Comparison of ENCODE assay signal across 8 cellular contexts in the genomic region with DNA sequence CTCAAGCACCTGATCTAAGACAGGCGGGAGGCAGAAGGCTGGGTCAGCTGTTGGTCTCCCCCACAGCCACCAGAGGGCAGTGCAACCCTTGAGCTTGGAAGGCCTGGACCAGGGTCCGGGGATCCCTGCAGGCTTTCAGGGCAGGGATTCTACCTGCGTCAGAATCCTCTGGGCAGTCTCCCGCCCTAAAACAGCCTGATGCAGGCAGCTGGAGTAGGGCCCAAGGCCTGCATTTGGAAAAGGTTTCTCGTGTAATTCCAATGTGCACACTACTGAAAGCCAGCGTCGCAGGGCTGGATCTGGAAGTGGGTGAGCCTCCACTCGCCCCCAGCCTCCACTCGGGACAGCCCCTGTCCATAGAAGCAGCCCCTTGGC. TPM values are rescaled to one million over a fixed set of nuclear protein-coding genes. Genes with fewer than 3 reads are reported as not detected.
DNase-seq lines count a peak whose midpoint lies in the region; ATAC-seq and TF ChIP-seq lines count a peak whose summit lies in the region.

No MANE protein-coding gene starts in this region.

- H3K4me1 Mint-ChIP-seq in activated T-helper 1 cell treated with anti-CD3 and anti-CD28 coated beads, Interleukin-12 subunit alpha, Interleukin-12 subunit beta, Interleukin-2, Interleukin-4 antibody, amounts not matched to agents 30 ng/mL and 10 ng/mL and 1 ng/mL, durations not matched to agents 14 hours and 24 hours and 36 hours (ENCODE audit: low read depth) = no peaks in the 10 kb centered on the region

- peak; percentile 94 for DNase-seq in GM10266 (ENCODE audit: extremely low spot score)
- DNase-seq in HT1080 (ENCODE audit: low read depth) = peak; percentile 65
- peak; percentile 42 to 80 (median 77) for DNase-seq in Peyer's patch
- peak; percentile 38 for DNase-seq in activated T-helper 1 cell treated with anti-CD3 and anti-CD28 coated beads, Interleukin-12 subunit alpha, Interleukin-12 subunit beta, Interleukin-2, Interleukin-4 antibody, amounts not matched to agents 30 ng/mL and 10 ng/mL and 1 ng/mL, durations not matched to agents 14 hours and 24 hours and 36 hours (ENCODE audit: low spot score)
- peak; percentile 69 for DNase-seq in fibroblast of villous mesenchyme (ENCODE audit: low read depth)
- DNase-seq in omental fat pad (ENCODE audit: low spot score) = peak; percentile 34
- DNase-seq in tibial nerve (ENCODE audit: low spot score in 2 of 2) = peak in 1 of 2 donors; percentile 39

- TF ChIP-seq CTCF in GM10266 (IDR thresholded peaks at IDR 0.05; ENCODE audit: control insufficient read depth, insufficient read depth, low read depth, missing control alignments) (peak; percentile 89), Peyer's patch (IDR thresholded peaks at IDR 0.05) (peak; percentile 15 to 86 (median 73)), fibroblast of villous mesenchyme (IDR thresholded peaks at IDR 0.05; ENCODE audit: insufficient read depth, low read depth, low read length) (peak; percentile 81), omental fat pad (IDR thresholded peaks at IDR 0.05) (no peak), tibial nerve (IDR thresholded peaks at IDR 0.05) (peak; percentile 56 to 84 (median 75))

- H3K36me3 ChIP-seq in Peyer's patch (peaks cover 0 to 26% (median 0%) of the 10 kb centered on the region in 3 donors), tibial nerve (peaks cover 0 to 11% (median 0%) of the 10 kb centered on the region in 3 donors)

- no peaks in the 10 kb centered on the region for H3K4me1 ChIP-seq in Peyer's patch
- H3K4me1 ChIP-seq in tibial nerve = peaks cover 0 to 4% (median 1%) of the 10 kb centered on the region in 4 donors

- no peak for TF ChIP-seq POLR2A in Peyer's patch (IDR thresholded peaks at IDR 0.05)
- TF ChIP-seq POLR2A in tibial nerve (IDR thresholded peaks at IDR 0.05) = no peak

- H3K4me3 ChIP-seq in Peyer's patch = no peak overlapping the region
- H3K4me3 ChIP-seq in fibroblast of villous mesenchyme (ENCODE audit: low read depth, low read length) = no peak overlapping the region
- H3K4me3 ChIP-seq in tibial nerve = no peak overlapping the region

- H3K27me3 ChIP-seq in Peyer's patch (no peaks in the 10 kb centered on the region), tibial nerve (no peaks in the 10 kb centered on the region)

- H3K27ac ChIP-seq in Peyer's patch (no peak overlapping the region), tibial nerve (no peak overlapping the region)

- intact Hi-C loops in activated T-helper 1 cell treated with anti-CD3 and anti-CD28 coated beads, Interleukin-12 subunit alpha, Interleukin-12 subunit beta, Interleukin-2, Interleukin-4 antibody, amounts not matched to agents 30 ng/mL and 10 ng/mL and 1 ng/mL, durations not matched to agents 14 hours and 24 hours and 36 hours (cut with micrococcal nuclease) = loop anchor here (1.0 to 2.0 kb wide), 3 partner anchors 24 to 335 kb away; a partner anchor contains a TSS

- WGBS in tibial nerve, 2 donors = 51 to 57% methylated on average over 8 to 9 of the region's 9 CpGs

- no peaks in the 10 kb centered on the region for H3K9me3 ChIP-seq in Peyer's patch
- H3K9me3 ChIP-seq in tibial nerve = no peaks in the 10 kb centered on the region

- no peak overlapping the region for H3K4me3 Mint-ChIP-seq in activated T-helper 1 cell treated with anti-CD3 and anti-CD28 coated beads, Interleukin-12 subunit alpha, Interleukin-12 subunit beta, Interleukin-2, Interleukin-4 antibody, amounts not matched to agents 30 ng/mL and 10 ng/mL and 1 ng/mL, durations not matched to agents 14 hours and 24 hours and 36 hours

- no peak for TF ChIP-seq EP300 in tibial nerve (IDR thresholded peaks at IDR 0.05)

- H3K27me3 Mint-ChIP-seq in activated T-helper 1 cell treated with anti-CD3 and anti-CD28 coated beads, Interleukin-12 subunit alpha, Interleukin-12 subunit beta, Interleukin-2, Interleukin-4 antibody, amounts not matched to agents 30 ng/mL and 10 ng/mL and 1 ng/mL, durations not matched to agents 14 hours and 24 hours and 36 hours (ENCODE audit: insufficient read depth) = no peaks in the 10 kb centered on the region

- ATAC-seq in omental fat pad (ENCODE audit: low FRiP score) = peak; percentile 59
- ATAC-seq in HG03175 (IDR thresholded peaks at IDR 0.05; ENCODE audit: unreplicated experiment) = no peak

- no peak overlapping the region for H3K27ac Mint-ChIP-seq in activated T-helper 1 cell treated with anti-CD3 and anti-CD28 coated beads, Interleukin-12 subunit alpha, Interleukin-12 subunit beta, Interleukin-2, Interleukin-4 antibody, amounts not matched to agents 30 ng/mL and 10 ng/mL and 1 ng/mL, durations not matched to agents 14 hours and 24 hours and 36 hours

- no peaks in the 10 kb centered on the region for H3K36me3 Mint-ChIP-seq in activated T-helper 1 cell treated with anti-CD3 and anti-CD28 coated beads, Interleukin-12 subunit alpha, Interleukin-12 subunit beta, Interleukin-2, Interleukin-4 antibody, amounts not matched to agents 30 ng/mL and 10 ng/mL and 1 ng/mL, durations not matched to agents 14 hours and 24 hours and 36 hours (ENCODE audit: low read depth)

- no peaks in the 10 kb centered on the region for H3K9me3 Mint-ChIP-seq in activated T-helper 1 cell treated with anti-CD3 and anti-CD28 coated beads, Interleukin-12 subunit alpha, Interleukin-12 subunit beta, Interleukin-2, Interleukin-4 antibody, amounts not matched to agents 30 ng/mL and 10 ng/mL and 1 ng/mL, durations not matched to agents 14 hours and 24 hours and 36 hours

RNA-seq across cellular contexts. Expression of a gene that starts 31.8 kb away (rescaled TPM):
- 178 and 258 TPM in 2 replicates for total RNA-seq in HT1080 (2014; rRNA removed; shearing (Covaris generic))
- polyA plus RNA-seq in HT1080 (2015; cell fraction: cytosol; rRNA removed) = 54.0 and 105 TPM in 2 replicates
- 34.4 and 56.3 TPM in 2 replicates for polyA plus RNA-seq in HT1080 (2015; cell fraction: nucleus; rRNA removed)
- total RNA-seq in Peyer's patch (10 to 100 TPM; 16.5 to 35.1 (median 27.5) TPM), fibroblast of villous mesenchyme (10.3 and 19.4 TPM in 2 replicates), omental fat pad (10 to 100 TPM; 34.4 to 43.0 (median 37.2) TPM), tibial nerve (10 to 100 TPM in 2 of 4 donors, 1 to 10 TPM in 2; 6.3 to 47.1 (median 13.7) TPM)
- 15.4 and 17.9 TPM in 2 replicates for total RNA-seq in activated T-helper 1 cell treated with anti-CD3 and anti-CD28 coated beads, Interleukin-12 subunit alpha, Interleukin-12 subunit beta, Interleukin-2, Interleukin-4 antibody, amounts not matched to agents 30 ng/mL and 10 ng/mL and 1 ng/mL, durations not matched to agents 14 hours and 24 hours and 36 hours

Comparison
In these comparisons a context has a peak if more than half of its experiments do, and no peak if none do; other contexts are left out.
1. CTCF ChIP-seq: peak in GM10266 (single experiment), Peyer's patch (6 of 6), fibroblast of villous mesenchyme (single experiment) and tibial nerve (5 of 5); none in omental fat pad (0 of 3).